Comparison of ENCODE assay signal across 25 cellular contexts in the genomic region with DNA sequence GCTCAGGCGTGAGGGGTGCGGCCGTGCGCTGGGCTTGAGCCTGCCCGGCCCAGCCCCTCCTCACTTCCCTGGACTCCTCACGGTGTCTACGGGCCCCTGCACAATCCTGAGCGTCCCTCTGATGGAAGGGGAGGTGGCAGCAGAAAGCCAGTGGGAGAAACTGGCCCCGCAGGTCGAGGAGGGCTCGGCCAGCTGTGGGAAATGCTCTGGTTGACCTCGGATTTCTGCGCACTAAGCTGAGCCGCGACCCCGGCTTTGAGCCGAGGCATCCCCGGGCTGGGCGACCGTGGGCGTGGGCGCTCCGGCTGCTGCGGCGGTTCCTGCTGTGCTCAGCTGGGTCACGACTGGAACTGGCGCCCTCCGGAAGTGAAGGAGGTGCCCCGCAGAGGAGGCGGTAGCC.
"Had no signal": no experiment of that assay in that cellular context is flagged by ENCODE, and none has a peak within 500 bp of the region (broad histone marks: within the 10 kb centered on the region; RNA-seq: fewer than 3 reads in every experiment).

No MANE protein-coding gene starts in this region.

- H3K4me3 ChIP-seq: ascending aorta, cardiac muscle cell, K562, SJCRH30, SK-N-MC had no signal

- H3K36me3 ChIP-seq: cardiac muscle cell, SJCRH30 had no signal

- H3K27ac ChIP-seq: ascending aorta, cardiac muscle cell, SJCRH30, SK-N-MC had no signal

- ATAC-seq: activated CD4-positive, alpha-beta T cell treated with anti-CD3 and anti-CD28 coated beads for 36 hours; activated CD4-positive, CD25-positive, alpha-beta regulatory T cell treated with anti-CD3 and anti-CD28 coated beads, Interleukin-2, amount 50 U/mL, for 24 hours; activated CD8-positive, alpha-beta memory T cell treated with anti-CD3 and anti-CD28 coated beads, Interleukin-2, amount 10 ng/mL, durations not matched to agents 7 days and 5 days; K562; WTC11 had no signal

- DNase-seq: activated CD4-positive, alpha-beta memory T cell treated with anti-CD3 and anti-CD28 coated beads, Interleukin-2, amount 10 ng/mL, durations not matched to agents 7 days and 5 days; activated CD4-positive, alpha-beta T cell treated with anti-CD3 and anti-CD28 coated beads for 36 hours; activated CD8-positive, alpha-beta memory T cell treated with anti-CD3 and anti-CD28 coated beads for 24 hours; activated CD8-positive, alpha-beta memory T cell treated with anti-CD3 and anti-CD28 coated beads, Interleukin-2, amount 10 ng/mL, durations not matched to agents 7 days and 5 days; activated CD8-positive, alpha-beta memory T cell treated with anti-CD3 and anti-CD28 coated beads, Interleukin-2, amount 50 U/mL, for 48 hours; activated effector memory CD4-positive, alpha-beta T cell treated with Interleukin-2 at 50 U/mL for 16 hours; activated naive CD4-positive, alpha-beta T cell treated with Interleukin-2 at 50 U/mL for 16 hours; activated naive CD8-positive, alpha-beta T cell treated with anti-CD3 and anti-CD28 coated beads, Interleukin-2, amount 10 ng/mL, durations not matched to agents 7 days and 5 days; activated T-cell treated with anti-CD3 and anti-CD28 coated beads, Interleukin-2, amount 50 U/mL, for 48 hours; NCI-H1105; NCI-H1417 treated with DMSO at 0.1 percent for 48 hours; NCI-H187 treated with DMSO at 0.1 percent for 48 hours; NCI-H2081; NCI-H2171 treated with DMSO at 0.1 percent for 48 hours; NCI-H2227 treated with DMSO at 0.1 percent for 48 hours; NCI-H446 treated with DMSO at 0.1 percent for 48 hours; NCI-H524; NCI-H69; SJCRH30 had no signal

- H3K4me1 ChIP-seq: ascending aorta, SJCRH30 had no signal

- H3K9me3 ChIP-seq: SJCRH30 had no signal

- H3K27me3 ChIP-seq: ascending aorta, cardiac muscle cell, SJCRH30 had no signal
